25 cellular contexts compared by ENCODE assay signal in the genomic region with DNA sequence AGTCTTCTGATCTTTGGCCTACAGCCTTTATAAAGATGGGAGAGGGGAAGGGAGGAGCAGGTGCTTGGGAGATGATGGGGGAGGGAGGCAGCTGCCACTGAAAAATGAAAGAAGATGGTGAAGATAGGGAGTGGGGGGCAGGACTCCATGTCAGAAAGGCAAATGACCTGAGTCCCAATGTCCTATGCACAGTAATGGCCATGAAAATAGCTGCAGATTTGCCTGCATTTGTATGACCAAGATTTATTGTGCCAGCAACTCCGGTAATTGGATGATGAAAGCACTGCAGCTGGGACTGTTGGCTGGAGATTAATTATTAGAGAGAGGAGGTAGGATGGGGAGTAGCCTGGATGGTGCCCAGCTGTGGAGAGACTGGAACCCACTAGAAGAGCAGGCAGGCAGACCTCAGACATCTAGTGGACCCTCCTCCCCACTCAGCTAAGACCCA. TPM values are rescaled to one million over a fixed set of nuclear protein-coding genes. Genes with fewer than 3 reads are reported as not detected.
DNase-seq lines count a peak whose midpoint lies in the region; ATAC-seq and TF ChIP-seq lines count a peak whose summit lies in the region.
"Had no signal": no experiment of that assay in that cellular context is flagged by ENCODE, and none has a peak within 500 bp of the region (broad histone marks: within the 10 kb centered on the region; RNA-seq: fewer than 3 reads in every experiment).

No MANE protein-coding gene starts in this region.

- CTCF ChIA-PET in WTC11 (lab: Charles Lee): interaction anchor here (1.1 to 5.1 kb wide), 5 partner anchors 95 to 224 kb away, joined by 3 to 54 read pairs (median 5); no protein-coding TSS in a partner anchor

- peak overlapping the region; percentile 80 for H3K27ac ChIP-seq in Karpas-422 (ENCODE audit: low read length)
- peak overlapping the region in 57 of 59 donors; percentile 47 to 95 (median 87) for H3K27ac ChIP-seq in dorsolateral prefrontal cortex
- H3K27ac ChIP-seq: breast epithelium, colonic mucosa, KMS-11, left ventricle myocardium inferior, prostate gland, suprapubic skin had no signal

- ATAC-seq in WTC11: no peak
- ATAC-seq: activated CD8-positive, alpha-beta T cell treated with anti-CD3 and anti-CD28 coated beads, Interleukin-2, amount 10 ng/mL, durations not matched to agents 7 days and 5 days; GM12878 had no signal

- peak overlapping the region; percentile 37; the same call in 1 of the 2 replicates for H3K9ac ChIP-seq in Karpas-422 (ENCODE audit: low read length)
- H3K9ac ChIP-seq: KMS-11 had no signal

- no peaks in the 10 kb centered on the region for H3K79me2 ChIP-seq in Karpas-422 (ENCODE audit: low read length)

- H3K27me3 ChIP-seq in Karpas-422 (ENCODE audit: low read length) (no peaks in the 10 kb centered on the region), dorsolateral prefrontal cortex (no peaks in the 10 kb centered on the region)
- H3K27me3 ChIP-seq: breast epithelium, colonic mucosa, suprapubic skin had no signal

- H3K9me3 Mint-ChIP-seq in neural crest cell (peaks cover 2% of the 10 kb centered on the region), WTC11 (peaks cover 14% of the 10 kb centered on the region)
- H3K9me3 Mint-ChIP-seq: HFFc6 had no signal

- 0 out of 2 replicates have a peak, but pooled peaks cover 3% of the 10 kb centered on the region for H3K36me3 ChIP-seq in Karpas-422 (ENCODE audit: insufficient read depth, low read length)
- H3K36me3 ChIP-seq: breast epithelium, colonic mucosa, left ventricle myocardium inferior, prostate gland, suprapubic skin had no signal

- intact Hi-C loops in dorsolateral prefrontal cortex (cut with DNase I): loop anchor here (2.0 to 5.0 kb wide), 3 partner anchors 77 to 222 kb away; a partner anchor contains a TSS

- peaks cover 7% of the 10 kb centered on the region for H3K36me3 Mint-ChIP-seq in neural crest cell (ENCODE audit: low read depth)
- H3K36me3 Mint-ChIP-seq in WTC11: peaks cover 13% of the 10 kb centered on the region
- H3K36me3 Mint-ChIP-seq: mesothelial cell of epicardium had no signal

- TF ChIP-seq CTCF in AG10803 (conservative IDR thresholded peaks at IDR 0.05; ENCODE audit: low read length): no peak
- no peak for TF ChIP-seq CTCF in dorsolateral prefrontal cortex (IDR thresholded peaks at IDR 0.05 in 54 of 56, conservative IDR thresholded peaks at IDR 0.05 in 2 of 56; ENCODE audit: low read depth in 1 of 56, partially characterized antibody in 56 of 56)
- TF ChIP-seq CTCF in neural crest cell (conservative IDR thresholded peaks at IDR 0.05): no peak
- no peak for TF ChIP-seq CTCF in WTC11 (IDR thresholded peaks at IDR 0.05)

- DNase-seq in AG10803 (ENCODE audit: low read depth): peak; percentile 32
- DNase-seq in Karpas-422: peak; percentile 69
- peak in 5 of 10 donors; percentile 15 to 60 (median 56) for DNase-seq in dorsolateral prefrontal cortex
- DNase-seq in neural crest cell (ENCODE audit: low read depth, low spot score): no peak
- DNase-seq in WTC11 (ENCODE audit: low spot score): no peak
- no peak for DNase-seq in kidney tubule cell (ENCODE audit: low spot score)
- no peak for DNase-seq in hepatic stellate cell (ENCODE audit: low spot score)
- no peak for DNase-seq in activated gamma-delta T cell treated with Interleukin-2 at 50 U/mL for 16 hours
- DNase-seq: activated CD4-positive, CD25-positive, alpha-beta regulatory T cell treated with anti-CD3 and anti-CD28 coated beads, Interleukin-2, amount 50 U/mL, for 72 hours; activated CD8-positive, alpha-beta T cell treated with anti-CD3 and anti-CD28 coated beads, Interleukin-2, amount 10 ng/mL, durations not matched to agents 7 days and 5 days; activated T-cell treated with anti-CD3 and anti-CD28 coated beads, Interleukin-2, amount 50 U/mL, for 1 hour; CD4-positive, alpha-beta memory T cell; colonic mucosa; HFFc6; left ventricle myocardium inferior; NCI-H187; NCI-H524 treated with DMSO at 0.1 percent for 48 hours; nephron progenitor cell; Right ventricle myocardium superior had no signal

- H3K4me1 ChIP-seq in Karpas-422 (ENCODE audit: low read length): peaks cover 73% of the 10 kb centered on the region
- H3K4me1 ChIP-seq: breast epithelium, colonic mucosa, prostate gland, suprapubic skin had no signal

- H3K9me2 ChIP-seq in Karpas-422 (replicated peaks; ENCODE audit: insufficient read depth, low read length): no peaks in the 10 kb centered on the region

- H2AFZ ChIP-seq in Karpas-422 (ENCODE audit: low read length): no peak overlapping the region

- peaks cover 21% of the 10 kb centered on the region for H3K4me1 Mint-ChIP-seq in neural crest cell
- H3K4me1 Mint-ChIP-seq in WTC11: no peaks in the 10 kb centered on the region
- H3K4me1 Mint-ChIP-seq: CD4-positive, alpha-beta memory T cell; nephron progenitor cell had no signal

- H3K4me2 ChIP-seq in Karpas-422 (ENCODE audit: low read depth, low read length, poor library complexity, severe bottlenecking): peak overlapping the region; percentile 28
- H3K4me2 ChIP-seq: KMS-11 had no signal

- POLR2A ChIA-PET in WTC11 (lab: Charles Lee): no interaction called here

- H3K27ac Mint-ChIP-seq in neural crest cell (ENCODE audit: unreplicated experiment) (peak overlapping the region; percentile 17), WTC11 (no peak overlapping the region)
- H3K27ac Mint-ChIP-seq: activated CD8-positive, alpha-beta T cell treated with anti-CD3 and anti-CD28 coated beads, Interleukin-2, amount 10 ng/mL, durations not matched to agents 7 days and 5 days; CD4-positive, alpha-beta memory T cell; HFFc6; mesothelial cell of epicardium; nephron progenitor cell had no signal

- H3K4me3 ChIP-seq in AG10803 (ENCODE audit: low read length): no peak overlapping the region
- no peak overlapping the region for H3K4me3 ChIP-seq in Karpas-422 (ENCODE audit: low read length)
- H3K4me3 ChIP-seq in dorsolateral prefrontal cortex: peak overlapping the region in 1 of 59 donors; percentile 4
- H3K4me3 ChIP-seq: breast epithelium, colonic mucosa, GM12878, left ventricle myocardium inferior, prostate gland, suprapubic skin had no signal

- H3K4me3 Mint-ChIP-seq in neural crest cell (no peak overlapping the region), WTC11 (no peak overlapping the region)
- H3K4me3 Mint-ChIP-seq: activated CD8-positive, alpha-beta T cell treated with anti-CD3 and anti-CD28 coated beads, Interleukin-2, amount 10 ng/mL, durations not matched to agents 7 days and 5 days; CD4-positive, alpha-beta memory T cell; HFFc6; mesothelial cell of epicardium; nephron progenitor cell had no signal

- no peaks in the 10 kb centered on the region for H4K20me1 ChIP-seq in Karpas-422 (ENCODE audit: insufficient read depth, low read depth, low read length)

- no peaks in the 10 kb centered on the region for H3K9me3 ChIP-seq in Karpas-422 (ENCODE audit: low read length)
- H3K9me3 ChIP-seq: breast epithelium, colonic mucosa, left ventricle myocardium inferior, prostate gland, suprapubic skin had no signal

- H3K27me3 Mint-ChIP-seq in neural crest cell (ENCODE audit: low read depth) (no peaks in the 10 kb centered on the region), WTC11 (ENCODE audit: low read depth) (no peaks in the 10 kb centered on the region; the same call in 1 of the 2 replicates)

TF ChIP-seq in WTC11, 78 proteins besides CTCF, POLR2A, EP300 and RAD21 (continues in another document):
- TF ChIP-seq, protein P1, sequence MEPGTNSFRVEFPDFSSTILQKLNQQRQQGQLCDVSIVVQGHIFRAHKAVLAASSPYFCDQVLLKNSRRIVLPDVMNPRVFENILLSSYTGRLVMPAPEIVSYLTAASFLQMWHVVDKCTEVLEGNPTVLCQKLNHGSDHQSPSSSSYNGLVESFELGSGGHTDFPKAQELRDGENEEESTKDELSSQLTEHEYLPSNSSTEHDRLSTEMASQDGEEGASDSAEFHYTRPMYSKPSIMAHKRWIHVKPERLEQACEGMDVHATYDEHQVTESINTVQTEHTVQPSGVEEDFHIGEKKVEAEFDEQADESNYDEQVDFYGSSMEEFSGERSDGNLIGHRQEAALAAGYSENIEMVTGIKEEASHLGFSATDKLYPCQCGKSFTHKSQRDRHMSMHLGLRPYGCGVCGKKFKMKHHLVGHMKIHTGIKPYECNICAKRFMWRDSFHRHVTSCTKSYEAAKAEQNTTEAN (CRISPR knock-in tag; IDR thresholded peaks at IDR 0.05): no peak
- TF ChIP-seq, protein P2, sequence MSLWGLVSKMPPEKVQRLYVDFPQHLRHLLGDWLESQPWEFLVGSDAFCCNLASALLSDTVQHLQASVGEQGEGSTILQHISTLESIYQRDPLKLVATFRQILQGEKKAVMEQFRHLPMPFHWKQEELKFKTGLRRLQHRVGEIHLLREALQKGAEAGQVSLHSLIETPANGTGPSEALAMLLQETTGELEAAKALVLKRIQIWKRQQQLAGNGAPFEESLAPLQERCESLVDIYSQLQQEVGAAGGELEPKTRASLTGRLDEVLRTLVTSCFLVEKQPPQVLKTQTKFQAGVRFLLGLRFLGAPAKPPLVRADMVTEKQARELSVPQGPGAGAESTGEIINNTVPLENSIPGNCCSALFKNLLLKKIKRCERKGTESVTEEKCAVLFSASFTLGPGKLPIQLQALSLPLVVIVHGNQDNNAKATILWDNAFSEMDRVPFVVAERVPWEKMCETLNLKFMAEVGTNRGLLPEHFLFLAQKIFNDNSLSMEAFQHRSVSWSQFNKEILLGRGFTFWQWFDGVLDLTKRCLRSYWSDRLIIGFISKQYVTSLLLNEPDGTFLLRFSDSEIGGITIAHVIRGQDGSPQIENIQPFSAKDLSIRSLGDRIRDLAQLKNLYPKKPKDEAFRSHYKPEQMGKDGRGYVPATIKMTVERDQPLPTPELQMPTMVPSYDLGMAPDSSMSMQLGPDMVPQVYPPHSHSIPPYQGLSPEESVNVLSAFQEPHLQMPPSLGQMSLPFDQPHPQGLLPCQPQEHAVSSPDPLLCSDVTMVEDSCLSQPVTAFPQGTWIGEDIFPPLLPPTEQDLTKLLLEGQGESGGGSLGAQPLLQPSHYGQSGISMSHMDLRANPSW (CRISPR knock-in tag; conservative IDR thresholded peaks at IDR 0.05; ENCODE audit: low read depth): no peak
- TF ChIP-seq SOX15 (CRISPR knock-in tag; IDR thresholded peaks at IDR 0.05) (no peak), EMX1 (CRISPR knock-in tag; IDR thresholded peaks at IDR 0.05) (no peak), PRRX2 (CRISPR knock-in tag; IDR thresholded peaks at IDR 0.05) (no peak)
- TF ChIP-seq, protein P3, sequence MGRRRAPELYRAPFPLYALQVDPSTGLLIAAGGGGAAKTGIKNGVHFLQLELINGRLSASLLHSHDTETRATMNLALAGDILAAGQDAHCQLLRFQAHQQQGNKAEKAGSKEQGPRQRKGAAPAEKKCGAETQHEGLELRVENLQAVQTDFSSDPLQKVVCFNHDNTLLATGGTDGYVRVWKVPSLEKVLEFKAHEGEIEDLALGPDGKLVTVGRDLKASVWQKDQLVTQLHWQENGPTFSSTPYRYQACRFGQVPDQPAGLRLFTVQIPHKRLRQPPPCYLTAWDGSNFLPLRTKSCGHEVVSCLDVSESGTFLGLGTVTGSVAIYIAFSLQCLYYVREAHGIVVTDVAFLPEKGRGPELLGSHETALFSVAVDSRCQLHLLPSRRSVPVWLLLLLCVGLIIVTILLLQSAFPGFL (CRISPR knock-in tag; IDR thresholded peaks at IDR 0.05; ENCODE audit: borderline replicate concordance): no peak

RNA-seq across cellular contexts. Expression of a gene that starts 36.1 kb away (rescaled TPM):
- total RNA-seq in Karpas-422 (2014; rRNA removed; shearing (Covaris generic); ENCODE audit: low replicate concordance): 103 and 133 TPM in 2 replicates
- total RNA-seq in dorsolateral prefrontal cortex (10 to 100 TPM; 11.4 to 30.6 (median 20.7) TPM), neural crest cell (11.3 and 12.7 TPM in 2 replicates), WTC11 (2021) (13.5 to 16.4 TPM (median 15.9 TPM) in 3 replicates)

Comparison
In these comparisons a context has a peak if more than half of its experiments do, and no peak if none do; other contexts are left out.
1. DNase-seq: peak in AG10803 (single experiment) and Karpas-422 (single experiment); none in neural crest cell (single experiment), WTC11 (single experiment), kidney tubule cell (single experiment), hepatic stellate cell (single experiment) and activated gamma-delta T cell treated with Interleukin-2 at 50 U/mL for 16 hours (single experiment).